Comparison of ENCODE assay signal across 24 cellular contexts in the genomic region with DNA sequence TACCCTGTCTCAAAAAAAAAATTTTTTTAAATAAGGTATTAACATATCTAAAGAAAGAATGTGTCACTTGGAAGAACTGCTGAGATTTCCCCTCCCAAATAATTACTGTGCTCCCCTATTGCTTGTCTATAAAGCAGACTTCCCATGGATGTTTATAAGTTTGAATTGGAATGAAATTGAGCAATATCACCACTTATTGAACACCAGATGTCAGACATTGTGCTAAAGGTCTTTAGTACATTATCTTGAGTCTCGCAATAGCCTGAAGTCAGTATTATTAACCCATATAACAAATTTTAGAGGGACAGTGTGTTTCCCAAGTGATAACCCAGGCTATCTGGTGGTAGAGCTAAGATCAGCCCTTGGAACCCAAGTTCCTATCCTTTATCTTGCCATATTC.
A peak's percentile ranks its signal among the peaks of the same experiment; 100 is the strongest.
DNase-seq lines count a peak whose midpoint lies in the region; ATAC-seq and TF ChIP-seq lines count a peak whose summit lies in the region.
"Had no signal": no experiment of that assay in that cellular context is flagged by ENCODE, and none has a peak within 500 bp of the region (broad histone marks: within the 10 kb centered on the region; RNA-seq: fewer than 3 reads in every experiment).

No MANE protein-coding gene starts in this region.

- H3K4me2 ChIP-seq in GM23248 (ENCODE audit: unreplicated experiment), result no peak overlapping the region
- H3K4me2 ChIP-seq: hepatocyte had no signal

- WGBS in GM23248 (ENCODE audit: low coverage in 1 of 2, low lambda C conversion rate in 2 of 2, missing lambda C conversion rate in 2 of 2), 2 experiments, result 100% methylated on average over 1 of the region's 1 CpG
- WGBS in suprapubic skin, result 90% methylated on average over 1 of the region's 1 CpG

- no peaks in the 10 kb centered on the region for H4K20me1 ChIP-seq in GM23248 (ENCODE audit: insufficient read depth)

- H3K27ac ChIP-seq in GM23248 (peak overlapping the region; percentile 59), suprapubic skin (peak overlapping the region; percentile 37)
- H3K27ac ChIP-seq: foreskin keratinocyte, hepatocyte, SJSA1, WERI-Rb-1 had no signal

- peak overlapping the region; percentile 61 for H3K4me3 Mint-ChIP-seq in activated B cell treated with CpG ODN at 0.5 μM for 24 hours
- H3K4me3 Mint-ChIP-seq in memory B cell, result peak overlapping the region; percentile 63
- H3K4me3 Mint-ChIP-seq: activated naive CD8-positive, alpha-beta T cell; central memory CD8-positive, alpha-beta T cell; T-helper 1 cell treated with Interleukin-12 subunit alpha and Interleukin-12 subunit beta and Interleukin-4 antibody, amounts not matched to agents 30 μg/mL and 1 μg/mL, for 36 hours had no signal

- H3K36me3 Mint-ChIP-seq in activated B cell treated with CpG ODN at 0.5 μM for 24 hours (ENCODE audit: low read depth) (no peaks in the 10 kb centered on the region), memory B cell (no peaks in the 10 kb centered on the region)
- H3K36me3 Mint-ChIP-seq: activated naive CD8-positive, alpha-beta T cell; CD4-positive, alpha-beta memory T cell; immature natural killer cell had no signal

- ATAC-seq in activated B cell treated with CpG ODN at 0.5 μM for 24 hours (ENCODE audit: low read depth) (no peak), memory B cell (ENCODE audit: low read depth) (no peak), HG02840 (IDR thresholded peaks at IDR 0.05; ENCODE audit: low FRiP score, unreplicated experiment) (no peak)

- POLR2A ChIA-PET in activated B cell treated with CpG ODN at 0.5 μM for 24 hours (lab: Charles Lee), result interaction anchor here (0.6 to 2.1 kb wide), 9 partner anchors 10 to 425 kb away, joined by 3 to 28 read pairs (median 3); partner anchors contain the start of genes MCFD2 and MSH2

- peak overlapping the region; percentile 66 for H3K27ac Mint-ChIP-seq in activated B cell treated with CpG ODN at 0.5 μM for 24 hours
- H3K27ac Mint-ChIP-seq in memory B cell, result no peak overlapping the region
- H3K27ac Mint-ChIP-seq: activated naive CD8-positive, alpha-beta T cell; activated T-helper 2 cell treated with anti-CD3 and anti-CD28 coated beads, Interferon-gamma antibody, Interleukin-2, Interleukin-4, amounts not matched to agents 10 μg/mL and 5 μg/mL and 100 μg/mL, durations not matched to agents 14 hours and 24 hours and 36 hours; CD4-positive, alpha-beta memory T cell; T-helper 1 cell treated with Interleukin-12 subunit alpha and Interleukin-12 subunit beta and Interleukin-4 antibody, amounts not matched to agents 30 μg/mL and 1 μg/mL, for 36 hours had no signal

- no peak for TF ChIP-seq CTCF in activated B cell treated with CpG ODN at 0.5 μM for 24 hours (IDR thresholded peaks at IDR 0.05)
- no peak for TF ChIP-seq CTCF in suprapubic skin (IDR thresholded peaks at IDR 0.05)

- no peaks in the 10 kb centered on the region for H3F3A ChIP-seq in GM23248 (ENCODE audit: insufficient read depth)

- H3K27me3 ChIP-seq in GM23248 (replicated peaks; ENCODE audit: insufficient read depth) (no peaks in the 10 kb centered on the region), suprapubic skin (no peaks in the 10 kb centered on the region)
- H3K27me3 ChIP-seq: dorsolateral prefrontal cortex, hepatocyte, Peyer's patch, SJSA1 had no signal

- H3K9me2 ChIP-seq in GM23248 (ENCODE audit: insufficient read depth), result no peaks in the 10 kb centered on the region

- peaks cover 36% of the 10 kb centered on the region for H3K4me1 Mint-ChIP-seq in activated B cell treated with CpG ODN at 0.5 μM for 24 hours
- H3K4me1 Mint-ChIP-seq in memory B cell, result peaks cover 27% of the 10 kb centered on the region

- H3K4me1 ChIP-seq in GM23248 (ENCODE audit: insufficient read depth) (peaks cover 10% of the 10 kb centered on the region), suprapubic skin (peaks cover 16% of the 10 kb centered on the region)
- H3K4me1 ChIP-seq: foreskin keratinocyte had no signal

- H3K27me3 Mint-ChIP-seq in activated B cell treated with CpG ODN at 0.5 μM for 24 hours (peaks cover 2% of the 10 kb centered on the region), memory B cell (peaks cover 1% of the 10 kb centered on the region)

- no peak for TF ChIP-seq POLR2A in suprapubic skin (IDR thresholded peaks at IDR 0.05)

- intact Hi-C loops in activated B cell treated with CpG ODN at 0.5 μM for 24 hours (cut with micrococcal nuclease), result loop anchor here (1.0 kb wide), 2 partner anchors 10 to 23 kb away; no protein-coding TSS in a partner anchor

- H3K36me3 ChIP-seq in GM23248 (ENCODE audit: low read depth) (no peaks in the 10 kb centered on the region), suprapubic skin (no peaks in the 10 kb centered on the region)
- H3K36me3 ChIP-seq: HAP-1, Peyer's patch, SJSA1, WERI-Rb-1 had no signal

- no peak overlapping the region for H2AFZ ChIP-seq in GM23248
- H2AFZ ChIP-seq: hepatocyte had no signal

- no peak overlapping the region for H3K9ac ChIP-seq in GM23248

- H3K9me3 Mint-ChIP-seq in activated B cell treated with CpG ODN at 0.5 μM for 24 hours (no peaks in the 10 kb centered on the region), memory B cell (no peaks in the 10 kb centered on the region)
- H3K9me3 Mint-ChIP-seq: activated T-helper 2 cell treated with anti-CD3 and anti-CD28 coated beads, Interferon-gamma antibody, Interleukin-2, Interleukin-4, amounts not matched to agents 10 μg/mL and 5 μg/mL and 100 μg/mL, durations not matched to agents 14 hours and 24 hours and 36 hours; central memory CD8-positive, alpha-beta T cell; immature natural killer cell; T-helper 1 cell treated with Interleukin-12 subunit alpha and Interleukin-12 subunit beta and Interleukin-4 antibody, amounts not matched to agents 30 μg/mL and 1 μg/mL, for 36 hours had no signal

- CTCF ChIA-PET in activated B cell treated with CpG ODN at 0.5 μM for 24 hours (lab: Charles Lee), result interaction anchor here (0.5 to 3.2 kb wide), 4 partner anchors 13 to 212 kb away, joined by 4 to 14 read pairs (median 4); no protein-coding TSS in a partner anchor

- TF ChIP-seq EP300 in suprapubic skin (IDR thresholded peaks at IDR 0.05), result no peak

- no peaks in the 10 kb centered on the region for H3K79me2 ChIP-seq in GM23248 (ENCODE audit: insufficient read depth)
- H3K79me2 ChIP-seq: hepatocyte had no signal

- in situ Hi-C loops in GM23248 (cut with MboI), result loop anchor here (25.0 kb wide), 1 partner anchor 663 kb away; no protein-coding TSS in a partner anchor
- in situ Hi-C loops in KBM-7 (cut with MboI; ENCODE audit: low pct_unique_long_range_greater_than_20kb, low sequenced_read_pairs), result no loop called here

- DNase-seq in GM23248 (no peak), activated B cell treated with CpG ODN at 0.5 μM for 24 hours (no peak), memory B cell (ENCODE audit: low spot score in 2 of 2) (no peak), suprapubic skin (ENCODE audit: low spot score in 2 of 2) (no peak), KBM-7 (no peak), NCI-H1694 treated with DMSO at 0.1 percent for 48 hours (lab: John Stamatoyannopoulos, UW) (no peak)
- DNase-seq: activated CD8-positive, alpha-beta memory T cell treated with anti-CD3 and anti-CD28 coated beads, Interleukin-2, amount 50 U/mL, for 4 hours; CD4-positive, alpha-beta memory T cell; DMS153; dorsolateral prefrontal cortex; NCI-H510A treated with DMSO at 0.1 percent for 48 hours; retina; WERI-Rb-1 had no signal

- no peak overlapping the region for H3K4me3 ChIP-seq in GM23248
- no peak overlapping the region for H3K4me3 ChIP-seq in suprapubic skin
- H3K4me3 ChIP-seq: dorsolateral prefrontal cortex, HAP-1, hepatocyte, Peyer's patch, SJSA1 had no signal

- no peaks in the 10 kb centered on the region for H3K9me3 ChIP-seq in GM23248 (ENCODE audit: low read depth)
- no peaks in the 10 kb centered on the region for H3K9me3 ChIP-seq in suprapubic skin
- H3K9me3 ChIP-seq: HAP-1, Peyer's patch, SJSA1 had no signal
